In genomic region chr12:3679831-3680230, GRCh38 we compare ENCODE assay signal across 23 cellular contexts.
A peak's percentile ranks its signal among the peaks of the same experiment; 100 is the strongest.
DNase-seq lines count a peak whose midpoint lies in the region; ATAC-seq and TF ChIP-seq lines count a peak whose summit lies in the region.
"Had no signal": no experiment of that assay in that cellular context is flagged by ENCODE, and none has a peak within 500 bp of the region (broad histone marks: within the 10 kb centered on the region; RNA-seq: fewer than 3 reads in every experiment).

No MANE protein-coding gene starts in this region.

- no peaks in the 10 kb centered on the region for H3K27me3 Mint-ChIP-seq in natural killer cell treated with Interleukin-12 subunit alpha and Interleukin-12 subunit beta and Interleukin-15 and Interleukin-18, amount 100 ng/mL, for 72 hours
- no peaks in the 10 kb centered on the region for H3K27me3 Mint-ChIP-seq in natural killer cell (ENCODE audit: low read depth in 2 of 2)
- no peaks in the 10 kb centered on the region for H3K27me3 Mint-ChIP-seq in effector memory CD8-positive, alpha-beta T cell
- H3K27me3 Mint-ChIP-seq: CD4-positive, alpha-beta memory T cell; CD4-positive, CD25-positive, alpha-beta regulatory T cell; CD8-positive, alpha-beta memory T cell had no signal

- ATAC-seq in natural killer cell treated with Interleukin-12 subunit alpha and Interleukin-12 subunit beta and Interleukin-15 and Interleukin-18, amount 100 ng/mL, for 72 hours = peak in 1 of 2 donors; percentile 13
- ATAC-seq in natural killer cell = no peak
- no peak for ATAC-seq in effector memory CD8-positive, alpha-beta T cell (replicated peaks)
- ATAC-seq in stimulated activated effector memory CD8-positive, alpha-beta T cell treated with anti-CD3 and anti-CD28 coated beads, Interleukin-12 subunit alpha, Interleukin-12 subunit beta, amount 100 ng/mL, for 72 hours = no peak
- ATAC-seq: GM12878 had no signal

- no peak for DNase-seq in natural killer cell treated with Interleukin-12 subunit alpha and Interleukin-12 subunit beta and Interleukin-15 and Interleukin-18, amount 100 ng/mL, for 72 hours (ENCODE audit: low spot score)
- DNase-seq in natural killer cell = no peak
- no peak for DNase-seq in effector memory CD8-positive, alpha-beta T cell
- DNase-seq in stimulated activated effector memory CD8-positive, alpha-beta T cell treated with anti-CD3 and anti-CD28 coated beads, Interleukin-12 subunit alpha, Interleukin-12 subunit beta, amount 100 ng/mL, for 72 hours (ENCODE audit: low spot score in 2 of 2) = no peak
- no peak for DNase-seq in MV-4-11 (lab: John Stamatoyannopoulos, UW)
- no peak for DNase-seq in NCI-H510A treated with DMSO at 0.1 percent for 48 hours (lab: John Stamatoyannopoulos, UW)
- DNase-seq: 8988T; ACHN; BE2C; C1 segment of cervical spinal cord; CD4-positive, alpha-beta memory T cell; CD4-positive, CD25-positive, alpha-beta regulatory T cell; CD8-positive, alpha-beta memory T cell; COR-L47; DMS 273 treated with DMSO at 0.1 percent for 48 hours; DMS153; DMS53; DMS79; DND-41; EL; GDM1 had no signal

- peaks cover 5 to 23% of the 10 kb centered on the region in 2 donors for H3K4me1 Mint-ChIP-seq in natural killer cell treated with Interleukin-12 subunit alpha and Interleukin-12 subunit beta and Interleukin-15 and Interleukin-18, amount 100 ng/mL, for 72 hours (ENCODE audit: low read depth in 2 of 2)
- H3K4me1 Mint-ChIP-seq in natural killer cell = peaks cover 9 to 10% of the 10 kb centered on the region in 2 donors
- H3K4me1 Mint-ChIP-seq in effector memory CD8-positive, alpha-beta T cell (ENCODE audit: low read depth in 2 of 2) = peaks cover 3 to 4% of the 10 kb centered on the region in 2 donors
- peaks cover 18% of the 10 kb centered on the region for H3K4me1 Mint-ChIP-seq in stimulated activated effector memory CD8-positive, alpha-beta T cell treated with anti-CD3 and anti-CD28 coated beads, Interleukin-12 subunit alpha, Interleukin-12 subunit beta, amount 100 ng/mL, for 72 hours

- no peak overlapping the region for H3K4me3 Mint-ChIP-seq in natural killer cell treated with Interleukin-12 subunit alpha and Interleukin-12 subunit beta and Interleukin-15 and Interleukin-18, amount 100 ng/mL, for 72 hours
- no peak overlapping the region for H3K4me3 Mint-ChIP-seq in natural killer cell
- H3K4me3 Mint-ChIP-seq in effector memory CD8-positive, alpha-beta T cell = no peak overlapping the region
- no peak overlapping the region for H3K4me3 Mint-ChIP-seq in stimulated activated effector memory CD8-positive, alpha-beta T cell treated with anti-CD3 and anti-CD28 coated beads, Interleukin-12 subunit alpha, Interleukin-12 subunit beta, amount 100 ng/mL, for 72 hours
- H3K4me3 Mint-ChIP-seq: CD14-positive monocyte; CD4-positive, alpha-beta memory T cell; CD4-positive, CD25-positive, alpha-beta regulatory T cell; CD8-positive, alpha-beta memory T cell had no signal

- intact Hi-C loops in natural killer cell (cut with micrococcal nuclease) = no loop called here

- no peak for TF ChIP-seq CTCF in natural killer cell (IDR thresholded peaks at IDR 0.05)

- H3K27ac Mint-ChIP-seq in natural killer cell treated with Interleukin-12 subunit alpha and Interleukin-12 subunit beta and Interleukin-15 and Interleukin-18, amount 100 ng/mL, for 72 hours = peak overlapping the region; percentile 3 to 79
- H3K27ac Mint-ChIP-seq in natural killer cell = peak overlapping the region in 1 of 2 donors; percentile 10
- H3K27ac Mint-ChIP-seq in effector memory CD8-positive, alpha-beta T cell = peak overlapping the region; percentile 37 to 82
- H3K27ac Mint-ChIP-seq in stimulated activated effector memory CD8-positive, alpha-beta T cell treated with anti-CD3 and anti-CD28 coated beads, Interleukin-12 subunit alpha, Interleukin-12 subunit beta, amount 100 ng/mL, for 72 hours = peak overlapping the region; percentile 29
- H3K27ac Mint-ChIP-seq: CD4-positive, CD25-positive, alpha-beta regulatory T cell had no signal

- H3K36me3 Mint-ChIP-seq in natural killer cell treated with Interleukin-12 subunit alpha and Interleukin-12 subunit beta and Interleukin-15 and Interleukin-18, amount 100 ng/mL, for 72 hours = peaks cover 30% of the 10 kb centered on the region
- H3K36me3 Mint-ChIP-seq in natural killer cell = no peaks in the 10 kb centered on the region
- H3K36me3 Mint-ChIP-seq in effector memory CD8-positive, alpha-beta T cell (ENCODE audit: insufficient read depth) = peaks cover 20% of the 10 kb centered on the region
- peaks cover 56% of the 10 kb centered on the region for H3K36me3 Mint-ChIP-seq in stimulated activated effector memory CD8-positive, alpha-beta T cell treated with anti-CD3 and anti-CD28 coated beads, Interleukin-12 subunit alpha, Interleukin-12 subunit beta, amount 100 ng/mL, for 72 hours

- H3K9me3 Mint-ChIP-seq in natural killer cell treated with Interleukin-12 subunit alpha and Interleukin-12 subunit beta and Interleukin-15 and Interleukin-18, amount 100 ng/mL, for 72 hours = no peaks in the 10 kb centered on the region
- no peaks in the 10 kb centered on the region for H3K9me3 Mint-ChIP-seq in natural killer cell
- no peaks in the 10 kb centered on the region for H3K9me3 Mint-ChIP-seq in effector memory CD8-positive, alpha-beta T cell
- no peaks in the 10 kb centered on the region for H3K9me3 Mint-ChIP-seq in stimulated activated effector memory CD8-positive, alpha-beta T cell treated with anti-CD3 and anti-CD28 coated beads, Interleukin-12 subunit alpha, Interleukin-12 subunit beta, amount 100 ng/mL, for 72 hours
- H3K9me3 Mint-ChIP-seq: CD14-positive monocyte; CD4-positive, alpha-beta memory T cell; CD4-positive, CD25-positive, alpha-beta regulatory T cell; CD8-positive, alpha-beta memory T cell had no signal
